Comparison of ENCODE assay signal across 8 cellular contexts in genomic region chr6:134173936-134174789, GRCh38.
DNase-seq lines count a peak whose midpoint lies in the region; ATAC-seq and TF ChIP-seq lines count a peak whose summit lies in the region.

No MANE protein-coding gene starts in this region.

- peak; percentile 65 for TF ChIP-seq CTCF in GM12865 (IDR thresholded peaks at IDR 0.05; ENCODE audit: insufficient read depth, low read depth, low read length, missing control alignments)

- peak overlapping the region; percentile 84 for H3K4me3 ChIP-seq in GM12865 (ENCODE audit: low read depth, low read length)
- peak overlapping the region; percentile 64 for H3K4me3 ChIP-seq in NT2/D1 (ENCODE audit: insufficient read length, low read depth)

- no peaks in the 10 kb centered on the region for H3K4me1 ChIP-seq in NT2/D1 (ENCODE audit: insufficient read depth, insufficient read length)

- ATAC-seq in GM21619 (IDR thresholded peaks at IDR 0.05; ENCODE audit: unreplicated experiment), result no peak

- peaks cover 46% of the 10 kb centered on the region for H3K36me3 ChIP-seq in NT2/D1 (ENCODE audit: insufficient read depth, insufficient read length, low read length)

- peak overlapping the region; percentile 73 for H3K9ac ChIP-seq in NT2/D1 (ENCODE audit: insufficient read length, low read depth)

- peak; percentile 87 for DNase-seq in GM12865 (ENCODE audit: low read depth)
- peak; percentile 55 for DNase-seq in HuH-7 (ENCODE audit: low spot score)
- no peak for DNase-seq in NT2/D1 (ENCODE audit: low read depth, low spot score)
- DNase-seq in activated CD8-positive, alpha-beta memory T cell treated with anti-CD3 and anti-CD28 coated beads, Interleukin-2, amount 50 U/mL, for 48 hours, result peak; percentile 96
- peak; percentile 67 for DNase-seq in epidermal melanocyte (ENCODE audit: insufficient read length, low spot score)
- DNase-seq in middle frontal gyrus (ENCODE audit: extremely low spot score, low spot score), result peak; percentile 91
- DNase-seq in stimulated activated CD8-positive, alpha-beta memory T cell treated with anti-CD3 and anti-CD28 coated beads, Interleukin-15, amount 100 ng/mL, for 48 hours (ENCODE audit: low read depth in 2 of 2), result peak; percentile 57 to 63

- no peaks in the 10 kb centered on the region for H3K9me3 ChIP-seq in NT2/D1 (ENCODE audit: insufficient read depth, low read length)

- H3K27me3 ChIP-seq in NT2/D1 (ENCODE audit: insufficient read depth, insufficient read length), result peaks cover 18% of the 10 kb centered on the region
